ENCODE assay signal across 13 cellular contexts in the genomic region with DNA sequence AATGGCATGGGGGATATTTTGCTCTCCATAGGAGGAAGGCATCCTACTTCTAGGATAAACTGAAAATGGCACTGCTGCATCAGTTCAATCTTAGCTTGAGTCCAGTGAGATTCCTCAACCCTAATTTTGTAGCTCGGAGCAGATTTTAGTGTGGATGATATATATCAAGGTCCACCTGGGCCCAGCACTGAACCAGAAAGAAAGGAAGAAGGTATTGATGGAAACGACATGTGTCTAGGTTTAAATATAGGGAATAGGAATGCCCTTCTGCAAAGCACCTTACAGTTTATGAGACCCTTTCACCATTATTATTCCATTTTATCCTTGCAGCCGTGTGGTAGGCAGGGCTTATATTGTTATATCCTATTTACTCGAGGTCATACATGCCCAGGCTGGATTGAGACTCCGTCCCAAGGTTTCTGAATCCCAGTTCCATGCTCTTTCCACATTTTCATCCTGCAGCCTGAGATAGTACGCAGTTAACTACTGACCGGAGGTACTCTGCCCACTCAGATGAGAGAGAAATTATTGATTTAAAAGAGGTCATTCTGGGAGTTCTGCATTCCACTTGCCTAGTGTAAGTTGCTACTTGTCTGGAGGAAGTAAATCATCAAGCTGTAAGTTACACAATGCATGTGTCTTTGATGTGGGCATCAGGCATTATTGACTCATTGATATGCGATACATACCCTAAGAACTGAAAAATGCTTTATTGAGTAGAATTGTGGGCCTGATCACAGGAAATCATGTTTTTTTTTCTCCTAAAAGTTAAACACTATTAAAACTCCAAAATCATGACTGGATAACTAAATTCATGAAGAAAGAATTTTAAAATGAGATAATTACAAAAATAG. TPM values are rescaled to one million over a fixed set of nuclear protein-coding genes. Genes with fewer than 3 reads are reported as not detected.
DNase-seq lines count a peak whose midpoint lies in the region; ATAC-seq, FAIRE-seq and TF ChIP-seq lines count a peak whose summit lies in the region.
"Had no signal": no experiment of that assay in that cellular context is flagged by ENCODE, and none has a peak within 500 bp of the region (broad histone marks: within the 10 kb centered on the region; RNA-seq: fewer than 3 reads in every experiment).

No MANE protein-coding gene starts in this region.

- no peak for TF ChIP-seq CTCF in retinal pigment epithelial cell (conservative IDR thresholded peaks at IDR 0.05; ENCODE audit: low read depth, low read length)
- TF ChIP-seq CTCF in GM20000 (IDR thresholded peaks at IDR 0.05; ENCODE audit: extremely low read depth, missing control alignments), result no peak

- no peaks in the 10 kb centered on the region for H3K36me3 ChIP-seq in GM23248 (ENCODE audit: low read depth)
- H3K36me3 ChIP-seq: cardiac muscle cell had no signal

- WGBS in GM23248 (ENCODE audit: low coverage in 1 of 2, low lambda C conversion rate in 2 of 2, missing lambda C conversion rate in 2 of 2), 2 experiments, result 50 to 51% methylated on average over 8 of the region's 8 CpGs

- no peaks in the 10 kb centered on the region for H3K9me3 ChIP-seq in GM23248 (ENCODE audit: low read depth)

- peak; percentile 35 for ATAC-seq in esophagus mucosa
- ATAC-seq in GM19397 (IDR thresholded peaks at IDR 0.05; ENCODE audit: unreplicated experiment), result no peak
- ATAC-seq: activated CD8-positive, alpha-beta T cell treated with anti-CD3 and anti-CD28 coated beads for 36 hours had no signal

- H3K9me2 ChIP-seq in GM23248 (ENCODE audit: insufficient read depth), result no peaks in the 10 kb centered on the region

- DNase-seq in GM23248, result peak; percentile 90
- peak; percentile 60 for DNase-seq in RCC 7860 (ENCODE audit: low spot score)
- DNase-seq in retinal pigment epithelial cell (ENCODE audit: low read depth), result peak; percentile 65
- no peak for DNase-seq in dermis blood vessel endothelial cell
- no peak for DNase-seq in GM20000 (ENCODE audit: low spot score)
- no peak for DNase-seq in NCI-H1417 treated with DMSO at 0.1 percent for 48 hours (lab: John Stamatoyannopoulos, UW)
- DNase-seq: activated CD8-positive, alpha-beta T cell treated with anti-CD3 and anti-CD28 coated beads for 36 hours; naive B cell; NCI-H1092; stimulated activated CD4-positive, alpha-beta T cell treated with anti-CD3 and anti-CD28 coated beads, Interleukin-2, amount 100 ng/mL, for 24 hours had no signal

- no peaks in the 10 kb centered on the region for H3K27me3 ChIP-seq in GM23248 (replicated peaks; ENCODE audit: insufficient read depth)
- H3K27me3 ChIP-seq: cardiac muscle cell had no signal

- in situ Hi-C loops in GM23248 (cut with MboI), result no loop called here

- no peaks in the 10 kb centered on the region for H3K79me2 ChIP-seq in GM23248 (ENCODE audit: insufficient read depth)

- no peaks in the 10 kb centered on the region for H4K20me1 ChIP-seq in GM23248 (ENCODE audit: insufficient read depth)

- H3K9ac ChIP-seq in GM23248, result peak overlapping the region; percentile 19; the same call in 1 of the 2 replicates

- peak overlapping the region; percentile 72 for H3K27ac ChIP-seq in GM23248
- H3K27ac ChIP-seq: cardiac muscle cell had no signal

- H3F3A ChIP-seq in GM23248 (ENCODE audit: insufficient read depth), result peaks cover 74% of the 10 kb centered on the region

- 0 out of 2 replicates have a peak overlapping the region, but pooled peaks have one; percentile 2 for H3K4me3 ChIP-seq in GM23248
- no peak overlapping the region for H3K4me3 ChIP-seq in retinal pigment epithelial cell (ENCODE audit: low read length)
- H3K4me3 ChIP-seq: cardiac muscle cell had no signal

- H2AFZ ChIP-seq in GM23248, result no peak overlapping the region

- peak overlapping the region; percentile 21 for H3K4me2 ChIP-seq in GM23248 (ENCODE audit: unreplicated experiment)

- peaks cover 78% of the 10 kb centered on the region for H3K4me1 ChIP-seq in GM23248 (ENCODE audit: insufficient read depth)

- no peak for FAIRE-seq in RCC 7860 (lab: Jason Lieb, UNC)

RNA-seq across cellular contexts. Expression of a gene that starts 10.1 kb away (rescaled TPM):
- total RNA-seq in GM23248 (2014; rRNA removed; shearing (Covaris generic)), result not detected in 2 replicates
- polyA plus RNA-seq in GM23248 (2016; fragmentation: Nextera tagmentation; extraction: Ambion mirVana), result not detected in 2 replicates
- total RNA-seq in esophagus mucosa (not detected), dermis blood vessel endothelial cell (not detected in 2 replicates)
- total RNA-seq: activated CD8-positive, alpha-beta T cell treated with anti-CD3 and anti-CD28 coated beads for 36 hours; cardiac muscle cell had no signal
- polyA plus RNA-seq: cardiac muscle cell had no signal

RNA-seq across cellular contexts. Expression of a gene that starts 19.2 kb away (rescaled TPM):
- total RNA-seq in GM23248 (2014; rRNA removed; shearing (Covaris generic)), result not detected in 2 replicates
- polyA plus RNA-seq in GM23248 (2016; fragmentation: Nextera tagmentation; extraction: Ambion mirVana), result 0.13 TPM in 1 of 2 replicates, not detected in the other
- total RNA-seq in esophagus mucosa (3.1 TPM), dermis blood vessel endothelial cell (0.47 and 1.9 TPM in 2 replicates)
- total RNA-seq: activated CD8-positive, alpha-beta T cell treated with anti-CD3 and anti-CD28 coated beads for 36 hours; cardiac muscle cell had no signal
- polyA plus RNA-seq: cardiac muscle cell had no signal

RNA-seq across cellular contexts. Expression of a gene that starts 27.5 kb away (rescaled TPM):
- not detected in 2 replicates for total RNA-seq in GM23248 (2014; rRNA removed; shearing (Covaris generic))
- not detected in 2 replicates for polyA plus RNA-seq in GM23248 (2016; fragmentation: Nextera tagmentation; extraction: Ambion mirVana)
- total RNA-seq in esophagus mucosa, result not detected
- total RNA-seq in dermis blood vessel endothelial cell, result not detected in 2 replicates
- total RNA-seq: activated CD8-positive, alpha-beta T cell treated with anti-CD3 and anti-CD28 coated beads for 36 hours; cardiac muscle cell had no signal
- polyA plus RNA-seq: cardiac muscle cell had no signal

RNA-seq across cellular contexts. Expression of a gene that starts 37.3 kb away (rescaled TPM):
- not detected in 2 replicates for total RNA-seq in GM23248 (2014; rRNA removed; shearing (Covaris generic))
- not detected in 2 replicates for polyA plus RNA-seq in GM23248 (2016; fragmentation: Nextera tagmentation; extraction: Ambion mirVana)
- total RNA-seq in esophagus mucosa (not detected), dermis blood vessel endothelial cell (not detected in 2 replicates)
- total RNA-seq: activated CD8-positive, alpha-beta T cell treated with anti-CD3 and anti-CD28 coated beads for 36 hours; cardiac muscle cell had no signal
- polyA plus RNA-seq: cardiac muscle cell had no signal

RNA-seq across cellular contexts. Expression of a gene that starts 43.1 kb away (rescaled TPM):
- not detected in 2 replicates for total RNA-seq in GM23248 (2014; rRNA removed; shearing (Covaris generic))
- polyA plus RNA-seq in GM23248 (2016; fragmentation: Nextera tagmentation; extraction: Ambion mirVana), result not detected in 2 replicates
- total RNA-seq in esophagus mucosa (not detected), dermis blood vessel endothelial cell (not detected in 2 replicates)
- total RNA-seq: activated CD8-positive, alpha-beta T cell treated with anti-CD3 and anti-CD28 coated beads for 36 hours; cardiac muscle cell had no signal
- polyA plus RNA-seq: cardiac muscle cell had no signal

Comparison
In these comparisons a context has a peak if more than half of its experiments do, and no peak if none do; other contexts are left out.
1. DNase-seq: peak in GM23248 (single experiment), RCC 7860 (single experiment) and retinal pigment epithelial cell (single experiment); none in dermis blood vessel endothelial cell (single experiment), GM20000 (single experiment) and NCI-H1417 treated with DMSO at 0.1 percent for 48 hours (single experiment).